28 cellular contexts compared by ENCODE assay signal in the genomic region with DNA sequence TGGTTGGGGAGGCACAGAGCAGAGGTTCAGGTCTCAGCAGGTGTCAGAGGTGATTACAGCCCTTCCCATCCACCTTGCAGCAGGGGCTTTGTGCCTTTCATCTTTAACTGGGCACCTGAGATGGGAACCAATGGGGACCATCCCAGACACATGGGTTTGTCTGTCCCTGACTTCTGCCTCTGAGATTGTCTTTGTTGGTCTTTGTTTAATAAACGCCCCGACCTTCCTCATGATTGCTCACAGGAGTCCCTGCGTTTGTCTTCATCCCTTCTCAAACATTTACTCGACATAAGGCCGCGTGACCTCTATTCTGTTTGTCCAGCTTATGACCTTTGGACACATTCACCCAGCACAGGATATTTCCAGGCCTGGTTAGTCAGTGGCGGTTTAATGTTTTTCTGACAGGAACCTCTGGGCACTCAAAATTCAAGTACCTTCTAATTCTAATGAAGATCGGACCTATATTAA. TPM values are rescaled to one million over a fixed set of nuclear protein-coding genes. Genes with fewer than 3 reads are reported as not detected.
DNase-seq lines count a peak whose midpoint lies in the region; ATAC-seq, FAIRE-seq and TF ChIP-seq lines count a peak whose summit lies in the region.
"Had no signal": no experiment of that assay in that cellular context is flagged by ENCODE, and none has a peak within 500 bp of the region (broad histone marks: within the 10 kb centered on the region; RNA-seq: fewer than 3 reads in every experiment).

No MANE protein-coding gene starts in this region.

- ATAC-seq in T-helper 17 cell (no peak), HepG2 (peak; percentile 96)
- no peak for ATAC-seq in stimulated activated effector memory CD8-positive, alpha-beta T cell treated with anti-CD3 and anti-CD28 coated beads, Interleukin-12 subunit alpha, Interleukin-12 subunit beta, amount 100 ng/mL, for 72 hours
- no peak for ATAC-seq in CD8-positive, alpha-beta T cell
- ATAC-seq: PC-3, T-cell had no signal

- H3K27me3 ChIP-seq in HepG2 (ENCODE audit: control insufficient read depth in 1 of 2, insufficient read depth in 2 of 2, low read length in 2 of 2) (no peaks in the 10 kb centered on the region), trophoblast cell (ENCODE audit: insufficient read depth, low read length) (no peaks in the 10 kb centered on the region)
- H3K27me3 ChIP-seq in CD8-positive, alpha-beta T cell (ENCODE audit: insufficient read depth, low read length) = no peaks in the 10 kb centered on the region

- H3K4me2 ChIP-seq in HepG2 (ENCODE audit: low read depth, low read length) (peak overlapping the region; percentile 80), trophoblast cell (ENCODE audit: low read length) (no peak overlapping the region)

- no peak overlapping the region for H3K23ac ChIP-seq in trophoblast cell (ENCODE audit: low read length)

- no peak overlapping the region for H3K4me3 Mint-ChIP-seq in activated T-cell treated with anti-CD3 and anti-CD28 coated beads, Interleukin-2, amount 50 U/mL, for 24 hours
- H3K4me3 Mint-ChIP-seq in T-helper 17 cell = no peak overlapping the region
- no peak overlapping the region for H3K4me3 Mint-ChIP-seq in stimulated activated effector memory CD8-positive, alpha-beta T cell treated with anti-CD3 and anti-CD28 coated beads, Interleukin-12 subunit alpha, Interleukin-12 subunit beta, amount 100 ng/mL, for 72 hours
- no peak overlapping the region for H3K4me3 Mint-ChIP-seq in CD8-positive, alpha-beta T cell
- H3K4me3 Mint-ChIP-seq: activated CD4-positive, alpha-beta T cell treated with anti-CD3 and anti-CD28 coated beads, Interleukin-2, amount 10 ng/mL, durations not matched to agents 7 days and 5 days; nephron; T-cell had no signal

- H2BK12ac ChIP-seq in trophoblast cell (ENCODE audit: low read length) = no peak overlapping the region

- TF ChIP-seq RAD21 in HepG2 (CRISPR knock-in tag; IDR thresholded peaks at IDR 0.05) = 0 out of 2 replicates have a peak, but pooled peaks have one; percentile 25

- H3K4me1 ChIP-seq in HepG2 (ENCODE audit: insufficient read depth, low read length) = peaks cover 84% of the 10 kb centered on the region
- peaks cover 12% of the 10 kb centered on the region for H3K4me1 ChIP-seq in CD8-positive, alpha-beta T cell (ENCODE audit: insufficient read depth, low read length)
- no peaks in the 10 kb centered on the region for H3K4me1 ChIP-seq in trophoblast cell (ENCODE audit: control insufficient read depth in 1 of 2, insufficient read depth in 2 of 2, low read length in 2 of 2)

- H3K27me3 Mint-ChIP-seq in activated T-cell treated with anti-CD3 and anti-CD28 coated beads, Interleukin-2, amount 50 U/mL, for 24 hours = no peaks in the 10 kb centered on the region
- no peaks in the 10 kb centered on the region for H3K27me3 Mint-ChIP-seq in T-helper 17 cell
- H3K27me3 Mint-ChIP-seq in CD8-positive, alpha-beta T cell (ENCODE audit: low read depth) = no peaks in the 10 kb centered on the region
- H3K27me3 Mint-ChIP-seq: activated CD4-positive, alpha-beta T cell treated with anti-CD3 and anti-CD28 coated beads, Interleukin-2, amount 10 ng/mL, durations not matched to agents 7 days and 5 days; T-cell had no signal

- no peak overlapping the region for H3K4ac ChIP-seq in trophoblast cell (ENCODE audit: low read depth, low read length)

- H3K18ac ChIP-seq in trophoblast cell (ENCODE audit: low read length) = no peak overlapping the region

- H4K91ac ChIP-seq in trophoblast cell (ENCODE audit: low read depth, low read length) = no peak overlapping the region

- H3K9me3 Mint-ChIP-seq in activated T-cell treated with anti-CD3 and anti-CD28 coated beads, Interleukin-2, amount 50 U/mL, for 24 hours = no peaks in the 10 kb centered on the region
- no peaks in the 10 kb centered on the region for H3K9me3 Mint-ChIP-seq in stimulated activated effector memory CD8-positive, alpha-beta T cell treated with anti-CD3 and anti-CD28 coated beads, Interleukin-12 subunit alpha, Interleukin-12 subunit beta, amount 100 ng/mL, for 72 hours
- no peaks in the 10 kb centered on the region for H3K9me3 Mint-ChIP-seq in CD8-positive, alpha-beta T cell
- H3K9me3 Mint-ChIP-seq: activated CD4-positive, alpha-beta T cell treated with anti-CD3 and anti-CD28 coated beads, Interleukin-2, amount 10 ng/mL, durations not matched to agents 7 days and 5 days; nephron; T-cell had no signal

- CTCF ChIA-PET in HepG2 (lab: Yijun Ruan, JAX; ENCODE audit: low intra/inter-chr PET ratio, low total read pairs) = no interaction called here
- CTCF ChIA-PET in CD8-positive, alpha-beta T cell (lab: Charles Lee) = interaction anchor here (1.0 to 1.2 kb wide), 2 partner anchors 14 to 19 kb away, joined by 3 to 4 read pairs; no protein-coding TSS in a partner anchor

- BruUV-seq in HepG2 (replicated peaks; lab: Mats Ljungman, UMichigan) = no TSS peak

- in situ Hi-C loops in HepG2 (cut with HindIII; ENCODE audit: extremely low pct_ligation_motif_present, low pct_unique_long_range_greater_than_20kb) = no loop called here

- peaks cover 52% of the 10 kb centered on the region for H3K4me1 Mint-ChIP-seq in activated T-cell treated with anti-CD3 and anti-CD28 coated beads, Interleukin-2, amount 50 U/mL, for 24 hours (ENCODE audit: low read depth)
- H3K4me1 Mint-ChIP-seq in T-helper 17 cell = peaks cover 48% of the 10 kb centered on the region
- peaks cover 62% of the 10 kb centered on the region for H3K4me1 Mint-ChIP-seq in stimulated activated effector memory CD8-positive, alpha-beta T cell treated with anti-CD3 and anti-CD28 coated beads, Interleukin-12 subunit alpha, Interleukin-12 subunit beta, amount 100 ng/mL, for 72 hours
- H3K4me1 Mint-ChIP-seq in CD8-positive, alpha-beta T cell (ENCODE audit: low read depth) = peaks cover 46% of the 10 kb centered on the region

- peaks cover 5 to 16% of the 10 kb centered on the region in 2 experiments for H3K36me3 ChIP-seq in HepG2 (replicated peaks in 1 of 2; ENCODE audit: control insufficient read depth in 1 of 2, insufficient read depth in 2 of 2, low read length in 2 of 2)
- H3K36me3 ChIP-seq in CD8-positive, alpha-beta T cell (ENCODE audit: insufficient read depth, low read length) = peaks cover 3% of the 10 kb centered on the region
- peaks cover 26 to 40% of the 10 kb centered on the region in 2 experiments for H3K36me3 ChIP-seq in trophoblast cell (ENCODE audit: control insufficient read depth in 1 of 2, insufficient read depth in 2 of 2, low read length in 2 of 2)

- H3K4me3 ChIP-seq in HepG2 (replicated peaks in 1 of 3; ENCODE audit: insufficient read depth in 1 of 3, low read depth in 2 of 3, low read length in 3 of 3) = peak overlapping the region in 2 of 3 experiments; percentile 31 to 47; a peak in 3 of 6 replicates
- H3K4me3 ChIP-seq in CD8-positive, alpha-beta T cell (ENCODE audit: low read depth, low read length) = no peak overlapping the region
- H3K4me3 ChIP-seq in trophoblast cell (ENCODE audit: low read depth, low read length) = no peak overlapping the region

- no peak overlapping the region for H2AK5ac ChIP-seq in trophoblast cell (ENCODE audit: low read length)

- TF ChIP-seq CTCF in HepG2 (CRISPR knock-in tag; IDR thresholded peaks at IDR 0.05) = no peak
- no peak for TF ChIP-seq CTCF in CD8-positive, alpha-beta T cell (IDR thresholded peaks at IDR 0.05)

- WGBS in HepG2 (ENCODE audit: low lambda C conversion rate) = 0% methylated on average over 8 of the region's 8 CpGs
- WGBS in trophoblast cell (ENCODE audit: extremely low coverage, insufficient coverage, insufficient read length) = no CpG with 5 or more reads among the region's 8 CpGs

- H3K79me2 ChIP-seq in HepG2 (ENCODE audit: insufficient read depth, low read length) (peaks cover 61% of the 10 kb centered on the region), trophoblast cell (ENCODE audit: control insufficient read depth, insufficient read depth, low read length, poor library complexity) (no peaks in the 10 kb centered on the region)

- peaks cover 49% of the 10 kb centered on the region for H3K36me3 Mint-ChIP-seq in activated T-cell treated with anti-CD3 and anti-CD28 coated beads, Interleukin-2, amount 50 U/mL, for 24 hours (ENCODE audit: low read depth)
- peaks cover 8% of the 10 kb centered on the region for H3K36me3 Mint-ChIP-seq in T-helper 17 cell (ENCODE audit: low read depth)
- peaks cover 51% of the 10 kb centered on the region for H3K36me3 Mint-ChIP-seq in stimulated activated effector memory CD8-positive, alpha-beta T cell treated with anti-CD3 and anti-CD28 coated beads, Interleukin-12 subunit alpha, Interleukin-12 subunit beta, amount 100 ng/mL, for 72 hours
- peaks cover 55% of the 10 kb centered on the region for H3K36me3 Mint-ChIP-seq in CD8-positive, alpha-beta T cell

- no peak overlapping the region for H2BK5ac ChIP-seq in trophoblast cell (ENCODE audit: low read depth, low read length, poor library complexity)

- no peak overlapping the region for H4K8ac ChIP-seq in trophoblast cell (ENCODE audit: low read depth, low read length)

- intact Hi-C loops in HepG2 (cut with micrococcal nuclease; ENCODE audit: unreplicated experiment) = loop anchor here (1.0 kb wide), 1 partner anchor 25 kb away; no protein-coding TSS in a partner anchor
- intact Hi-C loops in CD8-positive, alpha-beta T cell (cut with DNase I, micrococcal nuclease) = no loop called here

- DNase-seq in activated T-cell treated with anti-CD3 and anti-CD28 coated beads, Interleukin-2, amount 50 U/mL, for 24 hours = peak; percentile 15
- DNase-seq in activated T-cell treated with anti-CD3 and anti-CD28 coated beads for 4 hours (no peak), T-helper 17 cell (no peak), HepG2 (ENCODE audit: low spot score) (peak; percentile 99), GM12892 (ENCODE audit: insufficient read length) (no peak), trophoblast cell (no peak)
- DNase-seq in stimulated activated effector memory CD8-positive, alpha-beta T cell treated with anti-CD3 and anti-CD28 coated beads, Interleukin-12 subunit alpha, Interleukin-12 subunit beta, amount 100 ng/mL, for 72 hours (ENCODE audit: low spot score in 2 of 2) = no peak
- DNase-seq in CD8-positive, alpha-beta T cell = no peak
- DNase-seq: activated CD4-positive, alpha-beta T cell treated with anti-CD3 and anti-CD28 coated beads, Interleukin-2, amount 10 ng/mL, durations not matched to agents 7 days and 5 days; activated CD8-positive, alpha-beta memory T cell treated with anti-CD3 and anti-CD28 coated beads, Interleukin-2, amount 50 U/mL, for 4 hours; activated gamma-delta T cell; amniotic stem cell; caudate nucleus; DMS153; GF-D8; mesendoderm; NCI-H187 treated with DMSO at 0.1 percent for 48 hours; NCI-H345; PC-3; SIG-M5; stimulated activated CD4-positive, alpha-beta T cell treated with anti-CD3 and anti-CD28 coated beads, Interleukin-12 subunit alpha, Interleukin-12 subunit beta, amount 100 ng/mL, for 4 hours; substantia nigra; T-cell had no signal

- POLR2A ChIA-PET in HepG2 (lab: Yijun Ruan, JAX) = interaction anchor here (1.0 to 7.1 kb wide), 17 partner anchors 10 to 149 kb away, joined by 3 to 94 read pairs (median 6); a partner anchor contains a TSS
- POLR2A ChIA-PET in CD8-positive, alpha-beta T cell (lab: Charles Lee) = no interaction called here

- H3K79me1 ChIP-seq in trophoblast cell (ENCODE audit: low read length) = no peaks in the 10 kb centered on the region

- TF ChIP-seq POLR2A in HepG2 (IDR thresholded peaks at IDR 0.05; ENCODE audit: insufficient read depth in 1 of 2, low read depth in 2 of 2, low read length in 2 of 2) (peak in 1 of 2 experiments; percentile 29; a peak in 1 of 4 replicates), GM12892 (IDR thresholded peaks at IDR 0.05; ENCODE audit: low read depth, low read length) (no peak)

- TF ChIP-seq EP300 in HepG2 (IDR thresholded peaks at IDR 0.05; ENCODE audit: low read depth in 2 of 2, low read length in 2 of 2) (peak; percentile 38 to 95; a peak in 2 of 4 replicates), HepG2 (CRISPR knock-in tag; IDR thresholded peaks at IDR 0.05; ENCODE audit: borderline replicate concordance) (peak; percentile 83)

- no peaks in the 10 kb centered on the region for H4K20me1 ChIP-seq in HepG2 (ENCODE audit: insufficient read depth, low read length)

- no peak overlapping the region for H4K12ac ChIP-seq in trophoblast cell (ENCODE audit: low read depth, low read length)

- H3K27ac ChIP-seq in HepG2 (ENCODE audit: extremely low read length, insufficient read depth, low read length) (peak overlapping the region; percentile 87), trophoblast cell (ENCODE audit: low read depth, low read length) (no peak overlapping the region)
- H3K27ac ChIP-seq in CD8-positive, alpha-beta T cell (ENCODE audit: low read depth, low read length) = no peak overlapping the region
- H3K27ac ChIP-seq: C4-2B had no signal

- no peak overlapping the region for H3K27ac Mint-ChIP-seq in activated T-cell treated with anti-CD3 and anti-CD28 coated beads, Interleukin-2, amount 50 U/mL, for 24 hours
- H3K27ac Mint-ChIP-seq in T-helper 17 cell = peak overlapping the region; percentile 92
- H3K27ac Mint-ChIP-seq in stimulated activated effector memory CD8-positive, alpha-beta T cell treated with anti-CD3 and anti-CD28 coated beads, Interleukin-12 subunit alpha, Interleukin-12 subunit beta, amount 100 ng/mL, for 72 hours = peak overlapping the region; percentile 95
- no peak overlapping the region for H3K27ac Mint-ChIP-seq in CD8-positive, alpha-beta T cell
- H3K27ac Mint-ChIP-seq: activated CD4-positive, alpha-beta T cell treated with anti-CD3 and anti-CD28 coated beads, Interleukin-2, amount 10 ng/mL, durations not matched to agents 7 days and 5 days had no signal

- H2BK120ac ChIP-seq in trophoblast cell (ENCODE audit: insufficient read depth, low read length, poor library complexity) = no peak overlapping the region

- H3K9me3 ChIP-seq in T-helper 17 cell (ENCODE audit: control insufficient read depth, low read length, poor library complexity, severe bottlenecking) (no peaks in the 10 kb centered on the region), HepG2 (ENCODE audit: low read length) (no peaks in the 10 kb centered on the region), trophoblast cell (ENCODE audit: insufficient read depth, low read depth, low read length) (no peaks in the 10 kb centered on the region)
- no peaks in the 10 kb centered on the region for H3K9me3 ChIP-seq in CD8-positive, alpha-beta T cell (ENCODE audit: low read length)

- H2AFZ ChIP-seq in HepG2 (ENCODE audit: low read length) = no peak overlapping the region
- no peak overlapping the region for H2AFZ ChIP-seq in trophoblast cell (ENCODE audit: insufficient read depth, low read length, poor library complexity)

- peak overlapping the region; percentile 64 for H3K9ac ChIP-seq in HepG2 (ENCODE audit: insufficient read depth, low read depth, low read length)
- H3K9ac ChIP-seq in trophoblast cell (ENCODE audit: low read length) = no peak overlapping the region

- peak; percentile 100 for FAIRE-seq in HepG2 (lab: Jason Lieb, UNC)
- FAIRE-seq in GM12892 (lab: Jason Lieb, UNC) = no peak
- FAIRE-seq: frontal cortex, H1, keratinocyte had no signal

- H3K14ac ChIP-seq in trophoblast cell (ENCODE audit: low read length) = no peak overlapping the region

RNA-seq across cellular contexts. Expression of a gene that starts 5.9 kb away (rescaled TPM):
- total RNA-seq in T-helper 17 cell = 1 to 10 TPM; 3.6 to 4.1 TPM
- total RNA-seq in HepG2 (2016; rRNA removed; fragmentation: Illumina TruSeq; extraction: Trizol) = 21.5 and 23.7 TPM in 2 replicates
- 5.3 and 7.3 TPM in 2 replicates for total RNA-seq in HepG2 (2016; cell fraction: cytosol; rRNA removed; fragmentation: Illumina TruSeq; extraction: Trizol; ENCODE audit: low read depth)
- 24.0 and 25.1 TPM in 2 replicates for total RNA-seq in HepG2 (2016; cell fraction: insoluble cytoplasmic fraction; rRNA removed; fragmentation: Illumina TruSeq; extraction: Trizol)
- 11.5 and 12.3 TPM in 2 replicates for total RNA-seq in HepG2 (2016; cell fraction: membrane; rRNA removed; fragmentation: Illumina TruSeq; extraction: Trizol)
- 14.5 and 18.1 TPM in 2 replicates for total RNA-seq in HepG2 (2016; cell fraction: nucleus; rRNA removed; fragmentation: Illumina TruSeq; extraction: Trizol)
- polyA plus RNA-seq in HepG2 (2011; rRNA removed) = 10.9 and 11.4 TPM in 2 replicates
- 8.2 and 10.4 TPM in 2 replicates for polyA plus RNA-seq in HepG2 (2011; cell fraction: cytosol; rRNA removed)
- 9.0 and 10.7 TPM in 2 replicates for polyA plus RNA-seq in HepG2 (2011; cell fraction: nucleus; rRNA removed)
- 7.4 and 9.0 TPM in 2 replicates for polyA plus RNA-seq in HepG2 (2012)
- polyA plus RNA-seq in HepG2 (2016; cell fraction: cytosol; fragmentation: Illumina TruSeq; extraction: Trizol; ENCODE audit: low read depth) = 6.4 and 6.7 TPM in 2 replicates
- 20.5 and 21.3 TPM in 2 replicates for polyA plus RNA-seq in HepG2 (2016; cell fraction: insoluble cytoplasmic fraction; fragmentation: Illumina TruSeq; extraction: Trizol; ENCODE audit: low read depth)
- 8.9 and 9.9 TPM in 2 replicates for polyA plus RNA-seq in HepG2 (2016; cell fraction: membrane; fragmentation: Illumina TruSeq; extraction: Trizol; ENCODE audit: low read depth)
- polyA plus RNA-seq in HepG2 (2016; cell fraction: nucleus; fragmentation: Illumina TruSeq; extraction: Trizol; ENCODE audit: insufficient read depth, low read depth) = 22.1 and 26.1 TPM in 2 replicates
- polyA minus RNA-seq in HepG2 (2011; rRNA and poly(A)+ RNA removed; ENCODE audit: low replicate concordance) = 5.9 and 16.0 TPM in 2 replicates
- 6.9 and 8.2 TPM in 2 replicates for polyA minus RNA-seq in HepG2 (2011; cell fraction: cytosol; rRNA and poly(A)+ RNA removed)
- polyA minus RNA-seq in HepG2 (2011; cell fraction: nucleus; rRNA and poly(A)+ RNA removed) = 16.1 and 23.2 TPM in 2 replicates
- total RNA-seq in CD8-positive, alpha-beta T cell = 1 to 10 TPM; 2.7 to 4.4 TPM
- 10.1 TPM for polyA plus RNA-seq in GM12892 (2012; ENCODE audit: missing spikeins)
- 10.0 and 10.5 TPM in 2 replicates for polyA plus RNA-seq in trophoblast cell (2013)

RNA-seq across cellular contexts. Expression of a gene that starts 47.4 kb away (rescaled TPM):
- total RNA-seq in T-helper 17 cell (10 to 100 TPM; 26.0 to 29.8 TPM), HepG2 (2016; rRNA removed; fragmentation: Illumina TruSeq; extraction: Trizol) (32.5 and 35.5 TPM in 2 replicates)
- total RNA-seq in HepG2 (2016; cell fraction: cytosol; rRNA removed; fragmentation: Illumina TruSeq; extraction: Trizol; ENCODE audit: low read depth) = 10.8 and 11.7 TPM in 2 replicates
- total RNA-seq in HepG2 (2016; cell fraction: insoluble cytoplasmic fraction; rRNA removed; fragmentation: Illumina TruSeq; extraction: Trizol) = 32.6 and 33.3 TPM in 2 replicates
- total RNA-seq in HepG2 (2016; cell fraction: membrane; rRNA removed; fragmentation: Illumina TruSeq; extraction: Trizol) = 18.7 and 20.1 TPM in 2 replicates
- 31.9 and 35.3 TPM in 2 replicates for total RNA-seq in HepG2 (2016; cell fraction: nucleus; rRNA removed; fragmentation: Illumina TruSeq; extraction: Trizol)
- 20.0 and 21.9 TPM in 2 replicates for polyA plus RNA-seq in HepG2 (2011; rRNA removed)
- 10.8 and 12.7 TPM in 2 replicates for polyA plus RNA-seq in HepG2 (2011; cell fraction: cytosol; rRNA removed)
- 45.9 and 52.5 TPM in 2 replicates for polyA plus RNA-seq in HepG2 (2011; cell fraction: nucleus; rRNA removed)
- polyA plus RNA-seq in HepG2 (2012) = 14.1 and 15.5 TPM in 2 replicates
- polyA plus RNA-seq in HepG2 (2016; cell fraction: cytosol; fragmentation: Illumina TruSeq; extraction: Trizol; ENCODE audit: low read depth) = 7.3 and 8.1 TPM in 2 replicates
- 24.7 and 25.3 TPM in 2 replicates for polyA plus RNA-seq in HepG2 (2016; cell fraction: insoluble cytoplasmic fraction; fragmentation: Illumina TruSeq; extraction: Trizol; ENCODE audit: low read depth)
- polyA plus RNA-seq in HepG2 (2016; cell fraction: membrane; fragmentation: Illumina TruSeq; extraction: Trizol; ENCODE audit: low read depth) = 13.1 and 14.1 TPM in 2 replicates
- 60.7 and 63.6 TPM in 2 replicates for polyA plus RNA-seq in HepG2 (2016; cell fraction: nucleus; fragmentation: Illumina TruSeq; extraction: Trizol; ENCODE audit: insufficient read depth, low read depth)
- polyA minus RNA-seq in HepG2 (2011; rRNA and poly(A)+ RNA removed; ENCODE audit: low replicate concordance) = 23.7 and 63.4 TPM in 2 replicates
- 4.2 and 5.5 TPM in 2 replicates for polyA minus RNA-seq in HepG2 (2011; cell fraction: cytosol; rRNA and poly(A)+ RNA removed)
- 27.8 and 29.0 TPM in 2 replicates for polyA minus RNA-seq in HepG2 (2011; cell fraction: nucleus; rRNA and poly(A)+ RNA removed)
- 10 to 100 TPM; 21.1 to 22.3 TPM for total RNA-seq in CD8-positive, alpha-beta T cell
- polyA plus RNA-seq in GM12892 (2012; ENCODE audit: missing spikeins) = 15.7 TPM
- polyA plus RNA-seq in trophoblast cell (2013) = 12.8 and 12.9 TPM in 2 replicates

RNA-seq across cellular contexts. Expression of a gene that starts 51.3 kb away (rescaled TPM):
- 1 to 10 TPM; 2.0 to 3.3 TPM for total RNA-seq in T-helper 17 cell
- total RNA-seq in HepG2 (2016; rRNA removed; fragmentation: Illumina TruSeq; extraction: Trizol) = 15.5 and 25.4 TPM in 2 replicates
- total RNA-seq in HepG2 (2016; cell fraction: cytosol; rRNA removed; fragmentation: Illumina TruSeq; extraction: Trizol; ENCODE audit: low read depth) = 88.1 and 117 TPM in 2 replicates
- total RNA-seq in HepG2 (2016; cell fraction: insoluble cytoplasmic fraction; rRNA removed; fragmentation: Illumina TruSeq; extraction: Trizol) = 16.2 and 26.0 TPM in 2 replicates
- 60.2 and 72.6 TPM in 2 replicates for total RNA-seq in HepG2 (2016; cell fraction: membrane; rRNA removed; fragmentation: Illumina TruSeq; extraction: Trizol)
- total RNA-seq in HepG2 (2016; cell fraction: nucleus; rRNA removed; fragmentation: Illumina TruSeq; extraction: Trizol) = 10.9 and 13.4 TPM in 2 replicates
- 10.4 and 11.4 TPM in 2 replicates for polyA plus RNA-seq in HepG2 (2011; rRNA removed)
- 5.0 and 11.2 TPM in 2 replicates for polyA plus RNA-seq in HepG2 (2011; cell fraction: cytosol; rRNA removed)
- 4.2 and 5.7 TPM in 2 replicates for polyA plus RNA-seq in HepG2 (2011; cell fraction: nucleus; rRNA removed)
- polyA plus RNA-seq in HepG2 (2012) = 5.3 and 6.5 TPM in 2 replicates
- 114 and 137 TPM in 2 replicates for polyA plus RNA-seq in HepG2 (2016; cell fraction: cytosol; fragmentation: Illumina TruSeq; extraction: Trizol; ENCODE audit: low read depth)
- polyA plus RNA-seq in HepG2 (2016; cell fraction: insoluble cytoplasmic fraction; fragmentation: Illumina TruSeq; extraction: Trizol; ENCODE audit: low read depth) = 13.5 and 14.0 TPM in 2 replicates
- 57.5 and 62.3 TPM in 2 replicates for polyA plus RNA-seq in HepG2 (2016; cell fraction: membrane; fragmentation: Illumina TruSeq; extraction: Trizol; ENCODE audit: low read depth)
- 20.7 and 22.2 TPM in 2 replicates for polyA plus RNA-seq in HepG2 (2016; cell fraction: nucleus; fragmentation: Illumina TruSeq; extraction: Trizol; ENCODE audit: insufficient read depth, low read depth)
- polyA minus RNA-seq in HepG2 (2011; rRNA and poly(A)+ RNA removed; ENCODE audit: low replicate concordance) = 3.7 TPM in 1 of 2 replicates, not detected in the other
- 1.3 and 2.9 TPM in 2 replicates for polyA minus RNA-seq in HepG2 (2011; cell fraction: cytosol; rRNA and poly(A)+ RNA removed)
- polyA minus RNA-seq in HepG2 (2011; cell fraction: nucleus; rRNA and poly(A)+ RNA removed) = 1.1 and 1.2 TPM in 2 replicates
- 1 to 10 TPM; 1.8 to 2.0 TPM for total RNA-seq in CD8-positive, alpha-beta T cell
- polyA plus RNA-seq in GM12892 (2012; ENCODE audit: missing spikeins) = 1.8 TPM
- polyA plus RNA-seq in trophoblast cell (2013) = 9.5 and 10.1 TPM in 2 replicates

Comparison
In these comparisons a context has a peak if more than half of its experiments do, and no peak if none do; other contexts are left out.
1. DNase-seq: peak in activated T-cell treated with anti-CD3 and anti-CD28 coated beads, Interleukin-2, amount 50 U/mL, for 24 hours (single experiment) and HepG2 (single experiment); none in activated T-cell treated with anti-CD3 and anti-CD28 coated beads for 4 hours (single experiment), T-helper 17 cell (0 of 3), stimulated activated effector memory CD8-positive, alpha-beta T cell treated with anti-CD3 and anti-CD28 coated beads, Interleukin-12 subunit alpha, Interleukin-12 subunit beta, amount 100 ng/mL, for 72 hours (0 of 2), CD8-positive, alpha-beta T cell (0 of 7), GM12892 (single experiment) and trophoblast cell (0 of 2).
2. H3K27ac Mint-ChIP-seq: peak in T-helper 17 cell (single experiment) and stimulated activated effector memory CD8-positive, alpha-beta T cell treated with anti-CD3 and anti-CD28 coated beads, Interleukin-12 subunit alpha, Interleukin-12 subunit beta, amount 100 ng/mL, for 72 hours (single experiment); none in activated T-cell treated with anti-CD3 and anti-CD28 coated beads, Interleukin-2, amount 50 U/mL, for 24 hours (single experiment) and CD8-positive, alpha-beta T cell (single experiment).
3. H3K4me3 ChIP-seq: peak in HepG2 (2 of 3); none in CD8-positive, alpha-beta T cell (single experiment) and trophoblast cell (single experiment).